Comparison of ENCODE assay signal across 15 cellular contexts in genomic region chr6:35905841-35906498, GRCh38.
"Had no signal": no experiment of that assay in that cellular context is flagged by ENCODE, and none has a peak within 500 bp of the region (broad histone marks: within the 10 kb centered on the region; RNA-seq: fewer than 3 reads in every experiment).

No MANE protein-coding gene starts in this region.

- H3K27me3 ChIP-seq: sigmoid colon, upper lobe of right lung had no signal

- H3K36me3 ChIP-seq: upper lobe of right lung had no signal

- H3K27ac Mint-ChIP-seq: activated CD8-positive, alpha-beta T cell treated with anti-CD3 and anti-CD28 coated beads for 36 hours; activated naive CD4-positive, alpha-beta T cell treated with anti-CD3 and anti-CD28 coated beads for 36 hours; dendritic cell treated with granulocyte-macrophage colony-stimulating factor and Interleukin-4, amounts not matched to agents 40 ng/mL and 50 ng/mL, for 4 days; natural killer cell had no signal

- H3K9me3 ChIP-seq: sigmoid colon, upper lobe of right lung had no signal

- H3K4me3 ChIP-seq: psoas muscle, sigmoid colon, upper lobe of right lung had no signal

- H3K27me3 Mint-ChIP-seq: activated CD8-positive, alpha-beta T cell treated with anti-CD3 and anti-CD28 coated beads for 36 hours; dendritic cell treated with granulocyte-macrophage colony-stimulating factor and Interleukin-4, amounts not matched to agents 40 ng/mL and 50 ng/mL, for 4 days had no signal

- H3K27ac ChIP-seq: psoas muscle, sigmoid colon, upper lobe of right lung had no signal

- H3K4me1 ChIP-seq: psoas muscle, sigmoid colon, upper lobe of right lung had no signal

- DNase-seq: activated CD4-positive, CD25-positive, alpha-beta regulatory T cell treated with anti-CD3 and anti-CD28 coated beads, Interleukin-2, amount 50 U/mL, for 72 hours; activated CD8-positive, alpha-beta memory T cell treated with anti-CD3 and anti-CD28 coated beads, Interleukin-2, amount 50 U/mL, for 4 hours; activated CD8-positive, alpha-beta T cell treated with anti-CD3 and anti-CD28 coated beads for 36 hours; activated naive CD4-positive, alpha-beta T cell treated with anti-CD3 and anti-CD28 coated beads for 36 hours; central memory CD4-positive, alpha-beta T cell; foreskin fibroblast; natural killer cell; psoas muscle; sigmoid colon; stimulated activated CD4-positive, alpha-beta T cell treated with anti-CD3 and anti-CD28 coated beads, Interleukin-12 subunit alpha, Interleukin-12 subunit beta, amount 100 ng/mL, for 4 hours; stimulated activated naive CD4-positive, alpha-beta T cell treated with Interleukin-2 at 50 U/mL for 16 hours; upper lobe of right lung had no signal

- H3K4me3 Mint-ChIP-seq: activated CD8-positive, alpha-beta T cell treated with anti-CD3 and anti-CD28 coated beads for 36 hours; activated naive CD4-positive, alpha-beta T cell treated with anti-CD3 and anti-CD28 coated beads for 36 hours; activated T-helper 1 cell treated with anti-CD3 and anti-CD28 coated beads, Interleukin-12 subunit alpha, Interleukin-12 subunit beta, Interleukin-2, Interleukin-4 antibody, amounts not matched to agents 30 ng/mL and 10 ng/mL and 1 ng/mL, durations not matched to agents 14 hours and 24 hours and 36 hours; dendritic cell treated with granulocyte-macrophage colony-stimulating factor and Interleukin-4, amounts not matched to agents 40 ng/mL and 50 ng/mL, for 4 days; natural killer cell had no signal

- ATAC-seq: activated CD8-positive, alpha-beta T cell treated with anti-CD3 and anti-CD28 coated beads for 36 hours; esophagus mucosa; natural killer cell; psoas muscle; upper lobe of right lung had no signal
